9 cellular contexts compared by ENCODE assay signal in genomic region chr1:6419803-6420593, GRCh38. TPM values are rescaled to one million over a fixed set of nuclear protein-coding genes. Genes with fewer than 3 reads are reported as not detected.
DNase-seq lines count a peak whose midpoint lies in the region; TF ChIP-seq lines count a peak whose summit lies in the region.
"Had no signal": no experiment of that assay in that cellular context is flagged by ENCODE, and none has a peak within 500 bp of the region (broad histone marks: within the 10 kb centered on the region; RNA-seq: fewer than 3 reads in every experiment).

TSS of gene HES2 (minus strand) at chr1:6419919. CDS start at chr1:6419820, 99 bp downstream.

- TF ChIP-seq CTCF in astrocyte of the cerebellum (IDR thresholded peaks at IDR 0.05; ENCODE audit: low read depth, low read length, missing control alignments) (no peak), suprapubic skin (IDR thresholded peaks at IDR 0.05) (no peak)

- peak within 1 kb of the TSS; percentile 18 for H3K4me3 ChIP-seq in astrocyte of the cerebellum (ENCODE audit: low read depth, low read length)
- peak within 1 kb of the TSS; percentile 58 for H3K4me3 ChIP-seq in suprapubic skin

- CTCF ChIA-PET in activated CD4-positive, alpha-beta memory T cell treated with anti-CD3 and anti-CD28 coated beads, Interleukin-2, amount 10 ng/mL, durations not matched to agents 7 days and 5 days (lab: Charles Lee): interaction anchor here (1.1 to 7.1 kb wide), 4 partner anchors 15 to 107 kb away, joined by 3 to 108 read pairs (median 4); no protein-coding TSS in a partner anchor
- CTCF ChIA-PET in activated CD4-positive, alpha-beta memory T cell treated with anti-CD3 and anti-CD28 coated beads for 36 hours (lab: Charles Lee): interaction anchor here (1.0 to 5.5 kb wide), 8 partner anchors 15 to 182 kb away, joined by 3 to 106 read pairs (median 6); partner anchors contain the start of gene ACOT7

- intact Hi-C loops in activated CD4-positive, alpha-beta memory T cell treated with anti-CD3 and anti-CD28 coated beads for 36 hours (cut with micrococcal nuclease): loop anchor here (5.0 kb wide), 2 partner anchors 173 to 227 kb away; no protein-coding TSS in a partner anchor

- no peaks in the 10 kb centered on the region for H3K9me3 Mint-ChIP-seq in activated CD4-positive, alpha-beta memory T cell treated with anti-CD3 and anti-CD28 coated beads, Interleukin-2, amount 10 ng/mL, durations not matched to agents 7 days and 5 days
- no peaks in the 10 kb centered on the region for H3K9me3 Mint-ChIP-seq in activated CD4-positive, alpha-beta memory T cell treated with anti-CD3 and anti-CD28 coated beads for 36 hours

- no peak for TF ChIP-seq POLR2A in suprapubic skin (IDR thresholded peaks at IDR 0.05)

- H3K4me1 Mint-ChIP-seq in activated CD4-positive, alpha-beta memory T cell treated with anti-CD3 and anti-CD28 coated beads, Interleukin-2, amount 10 ng/mL, durations not matched to agents 7 days and 5 days: peaks cover 37% of the 10 kb centered on the region
- peaks cover 20% of the 10 kb centered on the region for H3K4me1 Mint-ChIP-seq in activated CD4-positive, alpha-beta memory T cell treated with anti-CD3 and anti-CD28 coated beads for 36 hours (ENCODE audit: low read depth)

- peak within 1 kb of the TSS; percentile 13 for H3K4me3 Mint-ChIP-seq in activated CD4-positive, alpha-beta memory T cell treated with anti-CD3 and anti-CD28 coated beads, Interleukin-2, amount 10 ng/mL, durations not matched to agents 7 days and 5 days
- H3K4me3 Mint-ChIP-seq in activated CD4-positive, alpha-beta memory T cell treated with anti-CD3 and anti-CD28 coated beads for 36 hours: no peak within 1 kb of the TSS

- H3K27me3 Mint-ChIP-seq in activated CD4-positive, alpha-beta memory T cell treated with anti-CD3 and anti-CD28 coated beads, Interleukin-2, amount 10 ng/mL, durations not matched to agents 7 days and 5 days: peaks cover 75% of the 10 kb centered on the region
- H3K27me3 Mint-ChIP-seq in activated CD4-positive, alpha-beta memory T cell treated with anti-CD3 and anti-CD28 coated beads for 36 hours: peaks cover 60% of the 10 kb centered on the region

- TF ChIP-seq EP300 in suprapubic skin (IDR thresholded peaks at IDR 0.05): no peak

- in situ Hi-C loops in astrocyte of the cerebellum (cut with HindIII; ENCODE audit: low sequenced_read_pairs): no loop called here

- POLR2A ChIA-PET in activated CD4-positive, alpha-beta memory T cell treated with anti-CD3 and anti-CD28 coated beads, Interleukin-2, amount 10 ng/mL, durations not matched to agents 7 days and 5 days (lab: Charles Lee): interaction anchor here (0.8 to 1.6 kb wide), 6 partner anchors 9 to 214 kb away, joined by 3 to 7 read pairs (median 3); partner anchors contain the start of gene RNF207
- POLR2A ChIA-PET in activated CD4-positive, alpha-beta memory T cell treated with anti-CD3 and anti-CD28 coated beads for 36 hours (lab: Charles Lee): interaction anchor here (0.6 kb wide), 1 partner anchor 11 kb away, joined by 3 read pairs; no protein-coding TSS in a partner anchor

- H3K4me1 ChIP-seq in suprapubic skin: peaks cover 69% of the 10 kb centered on the region

- no peaks in the 10 kb centered on the region for H3K36me3 ChIP-seq in suprapubic skin

- H3K27me3 ChIP-seq in suprapubic skin: peaks cover 94% of the 10 kb centered on the region

- no peaks in the 10 kb centered on the region for H3K9me3 ChIP-seq in suprapubic skin

- H3K27ac ChIP-seq in suprapubic skin: peak within 1 kb of the TSS; percentile 73

- H3K36me3 Mint-ChIP-seq in activated CD4-positive, alpha-beta memory T cell treated with anti-CD3 and anti-CD28 coated beads, Interleukin-2, amount 10 ng/mL, durations not matched to agents 7 days and 5 days (ENCODE audit: low read depth): no peaks in the 10 kb centered on the region
- H3K36me3 Mint-ChIP-seq in activated CD4-positive, alpha-beta memory T cell treated with anti-CD3 and anti-CD28 coated beads for 36 hours: no peaks in the 10 kb centered on the region

- WGBS in suprapubic skin: 13% methylated on average over 8 of the region's 72 CpGs

- no peak within 1 kb of the TSS for H3K27ac Mint-ChIP-seq in activated CD4-positive, alpha-beta memory T cell treated with anti-CD3 and anti-CD28 coated beads, Interleukin-2, amount 10 ng/mL, durations not matched to agents 7 days and 5 days
- no peak within 1 kb of the TSS for H3K27ac Mint-ChIP-seq in activated CD4-positive, alpha-beta memory T cell treated with anti-CD3 and anti-CD28 coated beads for 36 hours

- DNase-seq in activated CD4-positive, alpha-beta memory T cell treated with anti-CD3 and anti-CD28 coated beads, Interleukin-2, amount 10 ng/mL, durations not matched to agents 7 days and 5 days: no peak
- no peak for DNase-seq in activated CD4-positive, alpha-beta memory T cell treated with anti-CD3 and anti-CD28 coated beads for 36 hours
- no peak for DNase-seq in astrocyte of the cerebellum (ENCODE audit: low read depth)
- DNase-seq in islet precursor cell: peak; percentile 74
- no peak for DNase-seq in suprapubic skin (ENCODE audit: low spot score in 2 of 2)
- no peak for DNase-seq in activated CD8-positive, alpha-beta memory T cell treated with anti-CD3 and anti-CD28 coated beads, Interleukin-2, amount 50 U/mL, for 48 hours
- DNase-seq in cerebellar nuclear complex (lab: John Stamatoyannopoulos, UW): no peak
- DNase-seq in dedifferentiated amniotic fluid mesenchymal stem cell (ENCODE audit: extremely low spot score): no peak
- DNase-seq: DND-41 had no signal

RNA-seq across cellular contexts. Expression of gene HES2, which starts in this region (rescaled TPM):
- total RNA-seq in activated CD4-positive, alpha-beta memory T cell treated with anti-CD3 and anti-CD28 coated beads, Interleukin-2, amount 10 ng/mL, durations not matched to agents 7 days and 5 days: under 1 TPM; 0.13 to 0.70 TPM
- under 1 TPM in 1 of 2 experiments, not detected in 1; 0.07 TPM for total RNA-seq in activated CD4-positive, alpha-beta memory T cell treated with anti-CD3 and anti-CD28 coated beads for 36 hours
- total RNA-seq in suprapubic skin: 10 to 100 TPM; 18.2 to 36.4 (median 24.9) TPM

Comparison
In these comparisons a context has a peak if more than half of its experiments do, and no peak if none do; other contexts are left out.
1. RNA of gene HES2 (total RNA-seq): 18.2 to 36.4 TPM in suprapubic skin; 0.13 to 0.70 TPM in activated CD4-positive, alpha-beta memory T cell treated with anti-CD3 and anti-CD28 coated beads, Interleukin-2, amount 10 ng/mL, durations not matched to agents 7 days and 5 days and 0.07 TPM in activated CD4-positive, alpha-beta memory T cell treated with anti-CD3 and anti-CD28 coated beads for 36 hours; every median in the first group is over 10 times any median in the second.